Comparison of ENCODE assay signal across 11 cellular contexts in the genomic region with DNA sequence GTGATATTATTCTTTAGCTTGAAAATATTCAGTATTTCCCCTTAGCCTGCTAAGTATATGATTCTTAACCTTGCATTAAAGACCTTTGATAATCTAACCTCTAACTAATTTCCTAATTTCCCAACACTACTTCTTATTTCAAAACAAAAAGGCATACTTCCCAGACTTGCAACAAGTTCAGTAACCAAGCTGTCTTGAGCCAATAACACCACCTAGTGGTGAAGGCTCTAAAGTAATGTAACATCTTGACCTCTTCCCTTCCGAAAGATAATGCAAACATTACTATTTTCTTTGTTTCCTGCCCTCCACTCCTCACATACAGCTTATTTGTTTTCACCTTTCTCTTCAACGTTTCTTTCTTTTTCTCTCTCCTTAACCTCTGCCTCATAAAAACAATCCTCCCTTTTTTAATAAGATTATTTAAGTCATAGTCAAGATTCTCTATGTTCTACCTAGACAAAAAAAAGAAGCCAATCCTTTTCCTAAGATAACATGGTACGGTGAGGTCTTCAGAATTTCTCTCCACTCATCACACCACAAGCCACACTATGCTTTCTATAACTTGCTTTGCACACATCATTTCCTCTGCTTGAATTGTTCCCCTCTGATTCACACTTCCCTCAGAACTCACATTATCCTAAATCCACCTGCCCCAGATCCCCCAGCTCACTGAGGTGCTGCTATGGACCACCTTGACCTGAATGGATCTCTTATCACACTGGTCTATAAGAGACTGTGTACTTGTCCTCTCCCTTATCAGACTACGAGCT. TPM values are rescaled to one million over a fixed set of nuclear protein-coding genes. Genes with fewer than 3 reads are reported as not detected.
DNase-seq lines count a peak whose midpoint lies in the region; ATAC-seq and TF ChIP-seq lines count a peak whose summit lies in the region.
"Had no signal": no experiment of that assay in that cellular context is flagged by ENCODE, and none has a peak within 500 bp of the region (broad histone marks: within the 10 kb centered on the region; RNA-seq: fewer than 3 reads in every experiment).

No MANE protein-coding gene starts in this region.

- DNase-seq in EL (peak; percentile 28), Karpas-422 (peak; percentile 66), myocyte (ENCODE audit: low read depth) (peak; percentile 55), amygdala (lab: John Stamatoyannopoulos, UW) (no peak), NCI-H1930 (lab: John Stamatoyannopoulos, UW) (no peak)
- DNase-seq: nucleus accumbens had no signal

- H4K20me1 ChIP-seq in Karpas-422 (ENCODE audit: insufficient read depth, low read depth, low read length) = no peaks in the 10 kb centered on the region

- H3K4me3 ChIP-seq in Karpas-422 (ENCODE audit: low read length) = no peak overlapping the region
- H3K4me3 ChIP-seq: HAP-1, SK-N-MC, vagina had no signal

- H3K79me2 ChIP-seq in Karpas-422 (ENCODE audit: low read length) = no peaks in the 10 kb centered on the region

- peaks cover 40% of the 10 kb centered on the region for H3K36me3 Mint-ChIP-seq in brain

- peaks cover 18% of the 10 kb centered on the region for H3K4me1 Mint-ChIP-seq in brain

- no peak overlapping the region for H3K27ac Mint-ChIP-seq in brain

- H3K27ac ChIP-seq in Karpas-422 (ENCODE audit: low read length) = no peak overlapping the region
- H3K27ac ChIP-seq: SK-N-MC, vagina had no signal

- TF ChIP-seq CTCF in brain (conservative IDR thresholded peaks at IDR 0.05) = peak; percentile 29 to 64

- peaks cover 16% of the 10 kb centered on the region for H3K27me3 Mint-ChIP-seq in brain

- H3K4me2 ChIP-seq in Karpas-422 (ENCODE audit: low read depth, low read length, poor library complexity, severe bottlenecking) = no peak overlapping the region

- ATAC-seq in HG03520 (IDR thresholded peaks at IDR 0.05; ENCODE audit: unreplicated experiment) = no peak

- no peaks in the 10 kb centered on the region for H3K36me3 ChIP-seq in Karpas-422 (ENCODE audit: insufficient read depth, low read length)
- H3K36me3 ChIP-seq: HAP-1, vagina had no signal

- H3K9me3 Mint-ChIP-seq in brain = peaks cover 17 to 30% (median 29%) of the 10 kb centered on the region in 5 experiments

- H3K9me3 ChIP-seq in Karpas-422 (ENCODE audit: low read length) = peaks cover 6% of the 10 kb centered on the region; the same call in 1 of the 2 replicates
- H3K9me3 ChIP-seq: vagina had no signal

- no peaks in the 10 kb centered on the region for H3K4me1 ChIP-seq in Karpas-422 (ENCODE audit: low read length)

- H3K27me3 ChIP-seq in Karpas-422 (ENCODE audit: low read length) = no peaks in the 10 kb centered on the region
- H3K27me3 ChIP-seq: vagina had no signal

- H2AFZ ChIP-seq in Karpas-422 (ENCODE audit: low read length) = no peak overlapping the region

- H3K9me2 ChIP-seq in Karpas-422 (replicated peaks; ENCODE audit: insufficient read depth, low read length) = no peaks in the 10 kb centered on the region

- H3K4me3 Mint-ChIP-seq in brain = no peak overlapping the region

- H3K9ac ChIP-seq in Karpas-422 (ENCODE audit: low read length) = no peak overlapping the region

RNA-seq across cellular contexts. Expression of gene FAT1, which starts 3.5 kb away (rescaled TPM):
- 0.15 TPM in 1 of 2 replicates, not detected in the other for total RNA-seq in Karpas-422 (2014; rRNA removed; shearing (Covaris generic); ENCODE audit: low replicate concordance)
- polyA plus RNA-seq in brain (ENCODE audit: insufficient read depth, low read depth, low replicate concordance) = 16.9 TPM
- 268 and 353 TPM in 2 replicates for total RNA-seq in myocyte
- polyA plus RNA-seq in myocyte (2012) = 147 TPM

Comparison
In these comparisons a context has a peak if more than half of its experiments do, and no peak if none do; other contexts are left out.
1. DNase-seq: peak in EL (single experiment), Karpas-422 (single experiment) and myocyte (single experiment); none in amygdala (0 of 56) and NCI-H1930 (0 of 2).
2. RNA of gene FAT1, which starts 3.5 kb away (total RNA-seq): 268 to 353 TPM in myocyte; 0.15 TPM in Karpas-422; every median in the first group is over 100 times any median in the second.